ENCODE assay signal across 9 cellular contexts in genomic region chr4:121462660-121463261, GRCh38.
DNase-seq lines count a peak whose midpoint lies in the region; ATAC-seq, FAIRE-seq and TF ChIP-seq lines count a peak whose summit lies in the region.
"Had no signal": no experiment of that assay in that cellular context is flagged by ENCODE, and none has a peak within 500 bp of the region (broad histone marks: within the 10 kb centered on the region; RNA-seq: fewer than 3 reads in every experiment).

No MANE protein-coding gene starts in this region.

- 55% methylated on average over 5 of the region's 5 CpGs for WGBS in prostate gland

- peak in 1 of 2 donors; percentile 40 for ATAC-seq in CD4-positive, CD25-positive, alpha-beta regulatory T cell (ENCODE audit: low read depth in 2 of 2)
- peak; percentile 94 for ATAC-seq in HG02798 (IDR thresholded peaks at IDR 0.05; ENCODE audit: poor library complexity, unreplicated experiment)

- no peaks in the 10 kb centered on the region for H3K36me3 Mint-ChIP-seq in CD4-positive, CD25-positive, alpha-beta regulatory T cell

- H3K4me1 ChIP-seq in CD4-positive, CD25-positive, alpha-beta regulatory T cell (ENCODE audit: control insufficient read depth, insufficient read depth, low read length, poor library complexity, severe bottlenecking): no peaks in the 10 kb centered on the region
- no peaks in the 10 kb centered on the region for H3K4me1 ChIP-seq in prostate gland (replicated peaks)

- H3K36me3 ChIP-seq in CD4-positive, CD25-positive, alpha-beta regulatory T cell (ENCODE audit: control insufficient read depth, insufficient read depth, low read length): no peaks in the 10 kb centered on the region
- H3K36me3 ChIP-seq in prostate gland: no peaks in the 10 kb centered on the region

- peaks cover 0 to 4% (median 0%) of the 10 kb centered on the region in 4 donors for H3K4me1 Mint-ChIP-seq in CD4-positive, CD25-positive, alpha-beta regulatory T cell

- peak in 2 of 3 donors; percentile 31 to 72 for DNase-seq in CD4-positive, CD25-positive, alpha-beta regulatory T cell
- peak; percentile 17 for DNase-seq in GM18507 (ENCODE audit: extremely low spot score, insufficient read length, low read depth)
- DNase-seq in NCI-H1092 treated with DMSO at 0.1 percent for 48 hours (lab: John Stamatoyannopoulos, UW): peak; percentile 20
- DNase-seq in activated CD4-positive, alpha-beta T cell treated with anti-CD3 and anti-CD28 coated beads, Interleukin-2, amount 50 U/mL, for 4 hours: peak; percentile 6 to 8
- peak; percentile 35 for DNase-seq in foreskin melanocyte
- DNase-seq in prostate gland (ENCODE audit: low spot score): peak; percentile 46
- DNase-seq in activated CD8-positive, alpha-beta memory T cell treated with anti-CD3 and anti-CD28 coated beads, Interleukin-2, amount 50 U/mL, for 4 hours: no peak

- peaks cover 0 to 10% (median 5%) of the 10 kb centered on the region in 7 donors for H3K9me3 Mint-ChIP-seq in CD4-positive, CD25-positive, alpha-beta regulatory T cell

- peaks cover 4% of the 10 kb centered on the region for H3K27me3 ChIP-seq in CD4-positive, CD25-positive, alpha-beta regulatory T cell (ENCODE audit: control insufficient read depth, insufficient read depth, low read length)
- H3K27me3 ChIP-seq in prostate gland (replicated peaks; ENCODE audit: insufficient read depth): no peaks in the 10 kb centered on the region

- no peak overlapping the region for H3K4me3 ChIP-seq in CD4-positive, CD25-positive, alpha-beta regulatory T cell (ENCODE audit: low read depth, low read length)
- H3K4me3 ChIP-seq in prostate gland: no peak overlapping the region

- peak; percentile 90 for FAIRE-seq in GM18507 (lab: Jason Lieb, UNC)
- FAIRE-seq: TTC549 had no signal

- peak; percentile 15 to 54 (median 49) for TF ChIP-seq CTCF in prostate gland (IDR thresholded peaks at IDR 0.05)

- intact Hi-C loops in prostate gland (cut with DNase I): loop anchor here (5.0 to 10.0 kb wide), 2 partner anchors 195 to 262 kb away; no protein-coding TSS in a partner anchor

- H3K27me3 Mint-ChIP-seq in CD4-positive, CD25-positive, alpha-beta regulatory T cell: peaks cover 38% of the 10 kb centered on the region

- H3K4me3 Mint-ChIP-seq in CD4-positive, CD25-positive, alpha-beta regulatory T cell: no peak overlapping the region

- no peak for TF ChIP-seq POLR2A in prostate gland (IDR thresholded peaks at IDR 0.05)

- no peak overlapping the region for H3K27ac ChIP-seq in CD4-positive, CD25-positive, alpha-beta regulatory T cell (ENCODE audit: insufficient read depth, low read length, poor library complexity, severe bottlenecking)
- no peak overlapping the region for H3K27ac ChIP-seq in prostate gland

- H3K9me3 ChIP-seq in CD4-positive, CD25-positive, alpha-beta regulatory T cell (ENCODE audit: control insufficient read depth in 2 of 2, low read length in 2 of 2): peaks cover 0 to 2% of the 10 kb centered on the region in 2 experiments
- no peaks in the 10 kb centered on the region for H3K9me3 ChIP-seq in prostate gland

- no peak overlapping the region for H3K27ac Mint-ChIP-seq in CD4-positive, CD25-positive, alpha-beta regulatory T cell
